In genomic region chr15:67080900-67081431, GRCh38 we compare ENCODE assay signal across 8 cellular contexts. TPM values are rescaled to one million over a fixed set of nuclear protein-coding genes. Genes with fewer than 3 reads are reported as not detected.
DNase-seq lines count a peak whose midpoint lies in the region; ATAC-seq, FAIRE-seq and TF ChIP-seq lines count a peak whose summit lies in the region.

No MANE protein-coding gene starts in this region.

- DNase-seq in activated effector memory CD4-positive, alpha-beta T cell treated with anti-CD3 and anti-CD28 coated beads, Interleukin-2, amount 50 U/mL, for 16 hours = peak; percentile 85
- DNase-seq in activated effector memory CD4-positive, alpha-beta T cell treated with Interleukin-2 at 50 U/mL for 16 hours = no peak
- no peak for DNase-seq in RWPE1 (ENCODE audit: low spot score)
- DNase-seq in astrocyte (ENCODE audit: low read depth) = peak; percentile 90
- peak; percentile 77 for DNase-seq in kidney epithelial cell (ENCODE audit: low read depth)
- DNase-seq in stimulated activated CD8-positive, alpha-beta memory T cell treated with anti-CD3 and anti-CD28 coated beads, Interleukin-4, amount 100 ng/mL, for 48 hours = peak; percentile 75
- no peak for DNase-seq in superior temporal gyrus (ENCODE audit: extremely low spot score)

- H3K27me3 ChIP-seq in astrocyte (ENCODE audit: insufficient read depth, low read length) = no peaks in the 10 kb centered on the region
- H3K27me3 ChIP-seq in kidney epithelial cell (ENCODE audit: control insufficient read depth, insufficient read depth, low read length) = no peaks in the 10 kb centered on the region

- no peak for FAIRE-seq in astrocyte (lab: Jason Lieb, UNC)

- no peak overlapping the region for H2AFZ ChIP-seq in astrocyte (ENCODE audit: low read depth, low read length)

- peak; percentile 36 for ATAC-seq in HG03025 (IDR thresholded peaks at IDR 0.05; ENCODE audit: low FRiP score, unreplicated experiment)

- H3K4me2 ChIP-seq in astrocyte (ENCODE audit: low read length) = peak overlapping the region; percentile 74

- no peaks in the 10 kb centered on the region for H3K27me3 Mint-ChIP-seq in astrocyte (ENCODE audit: low read depth, unreplicated experiment)

- H3K4me1 Mint-ChIP-seq in astrocyte (ENCODE audit: low read depth, unreplicated experiment) = peaks cover 71% of the 10 kb centered on the region

- CTCF ChIA-PET in RWPE1 (lab: Yijun Ruan, JAX) = interaction anchor here (0.9 kb wide), 1 partner anchor 115 kb away, joined by 3 read pairs; no protein-coding TSS in a partner anchor

- H3K36me3 ChIP-seq in astrocyte (ENCODE audit: insufficient read depth, low read length) = peaks cover 3% of the 10 kb centered on the region
- no peaks in the 10 kb centered on the region for H3K36me3 ChIP-seq in kidney epithelial cell (ENCODE audit: control insufficient read depth, insufficient read depth, low read length)

- no peak for TF ChIP-seq CTCF in RWPE1 (conservative IDR thresholded peaks at IDR 0.05; ENCODE audit: low read depth)
- TF ChIP-seq CTCF in astrocyte (IDR thresholded peaks at IDR 0.05; ENCODE audit: insufficient read depth, low read depth, low read length) = peak; percentile 15
- TF ChIP-seq CTCF in kidney epithelial cell (IDR thresholded peaks at IDR 0.05; ENCODE audit: insufficient read depth, low read length, poor library complexity, severe bottlenecking) = peak; percentile 27

- H3K4me3 Mint-ChIP-seq in astrocyte (ENCODE audit: unreplicated experiment) = no peak overlapping the region

- H3K9ac ChIP-seq in astrocyte (ENCODE audit: low read length) = peak overlapping the region; percentile 54

- H3K27ac ChIP-seq in RWPE1 (peak overlapping the region; percentile 64), astrocyte (ENCODE audit: low read depth, low read length) (peak overlapping the region; percentile 80)

- peaks cover 73% of the 10 kb centered on the region for H3K4me1 ChIP-seq in astrocyte (ENCODE audit: insufficient read depth, low read length)

- peaks cover 89% of the 10 kb centered on the region for H4K20me1 ChIP-seq in astrocyte (ENCODE audit: insufficient read depth, low read length)

- peaks cover 92% of the 10 kb centered on the region for H3K79me2 ChIP-seq in astrocyte (ENCODE audit: insufficient read depth, low read length)

- H3K27ac Mint-ChIP-seq in astrocyte (ENCODE audit: unreplicated experiment) = peak overlapping the region; percentile 77

- no peaks in the 10 kb centered on the region for H3K9me3 ChIP-seq in astrocyte (ENCODE audit: insufficient read depth, low read depth, low read length)

- no peak overlapping the region for H3K4me3 ChIP-seq in astrocyte (ENCODE audit: insufficient read depth, low read depth, low read length)
- H3K4me3 ChIP-seq in kidney epithelial cell (ENCODE audit: low read depth, low read length) = no peak overlapping the region

- peaks cover 25% of the 10 kb centered on the region for H3K36me3 Mint-ChIP-seq in astrocyte (ENCODE audit: low read depth, unreplicated experiment)

- H3K9me3 Mint-ChIP-seq in astrocyte (ENCODE audit: unreplicated experiment) = peaks cover 2% of the 10 kb centered on the region

- POLR2A ChIA-PET in RWPE1 (lab: Yijun Ruan, JAX; ENCODE audit: low non-redundant PET) = no interaction called here

RNA-seq across cellular contexts. Expression of gene SMAD3, which starts 15.6 kb away (rescaled TPM):
- total RNA-seq in astrocyte = 65.6 and 78.0 TPM in 2 replicates
- 31.0 and 34.8 TPM in 2 replicates for total RNA-seq in kidney epithelial cell

Comparison
In these comparisons a context has a peak if more than half of its experiments do, and no peak if none do; other contexts are left out.
1. DNase-seq: peak in activated effector memory CD4-positive, alpha-beta T cell treated with anti-CD3 and anti-CD28 coated beads, Interleukin-2, amount 50 U/mL, for 16 hours (single experiment), astrocyte (single experiment), kidney epithelial cell (single experiment) and stimulated activated CD8-positive, alpha-beta memory T cell treated with anti-CD3 and anti-CD28 coated beads, Interleukin-4, amount 100 ng/mL, for 48 hours (single experiment); none in activated effector memory CD4-positive, alpha-beta T cell treated with Interleukin-2 at 50 U/mL for 16 hours (single experiment), RWPE1 (single experiment) and superior temporal gyrus (single experiment).